14 cellular contexts compared by ENCODE assay signal in the genomic region with DNA sequence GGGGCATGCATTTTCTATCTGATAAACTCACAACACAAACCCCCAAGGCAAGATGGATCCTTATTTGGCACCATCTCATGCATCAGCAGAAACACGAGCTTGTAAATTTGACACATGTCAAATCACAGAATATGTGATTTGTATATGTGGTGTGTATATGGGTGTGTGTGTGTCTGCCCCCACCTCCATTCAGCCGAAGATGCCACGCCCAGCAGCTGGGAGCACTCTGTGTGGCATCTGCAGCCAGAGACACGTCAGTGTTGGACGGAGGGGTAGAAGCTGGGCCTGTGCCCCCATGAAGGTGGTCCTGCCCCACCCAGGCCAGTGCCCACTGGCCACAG.
"Had no signal": no experiment of that assay in that cellular context is flagged by ENCODE, and none has a peak within 500 bp of the region (broad histone marks: within the 10 kb centered on the region; RNA-seq: fewer than 3 reads in every experiment).

No MANE protein-coding gene starts in this region.

- H3K4me1 ChIP-seq: adrenal gland, sigmoid colon, testis had no signal

- H3K4me3 Mint-ChIP-seq: activated B cell treated with CpG ODN at 0.5 μM for 24 hours; activated naive CD4-positive, alpha-beta T cell treated with anti-CD3 and anti-CD28 coated beads for 36 hours; activated T-helper 17 cell treated with anti-CD3 and anti-CD28 coated beads, Interleukin-2, amount 50 U/mL, for 72 hours; naive thymus-derived CD8-positive, alpha-beta T cell; stimulated activated naive CD8-positive, alpha-beta T cell treated with anti-CD3 and anti-CD28 coated beads, Interleukin-15, Interleukin-2, amounts not matched to agents 100 ng/mL and 50 ng/mL, for 24 hours; T-helper 17 cell had no signal

- H3K9me3 Mint-ChIP-seq: activated B cell treated with CpG ODN at 0.5 μM for 24 hours; activated naive CD4-positive, alpha-beta T cell treated with anti-CD3 and anti-CD28 coated beads for 36 hours; activated T-helper 17 cell treated with anti-CD3 and anti-CD28 coated beads, Interleukin-2, amount 50 U/mL, for 72 hours; naive thymus-derived CD8-positive, alpha-beta T cell; stimulated activated naive CD8-positive, alpha-beta T cell treated with anti-CD3 and anti-CD28 coated beads, Interleukin-15, Interleukin-2, amounts not matched to agents 100 ng/mL and 50 ng/mL, for 24 hours had no signal

- H3K9me3 ChIP-seq: adrenal gland, sigmoid colon, testis had no signal

- ATAC-seq: naive thymus-derived CD8-positive, alpha-beta T cell; T-helper 17 cell had no signal

- H3K27me3 ChIP-seq: adrenal gland, sigmoid colon, testis had no signal

- H3K36me3 ChIP-seq: adrenal gland, sigmoid colon had no signal

- H3K36me3 Mint-ChIP-seq: naive thymus-derived CD8-positive, alpha-beta T cell had no signal

- H3K27ac Mint-ChIP-seq: activated B cell treated with CpG ODN at 0.5 μM for 24 hours; activated naive CD4-positive, alpha-beta T cell treated with anti-CD3 and anti-CD28 coated beads for 36 hours; activated T-helper 17 cell treated with anti-CD3 and anti-CD28 coated beads, Interleukin-2, amount 50 U/mL, for 72 hours; naive thymus-derived CD8-positive, alpha-beta T cell; stimulated activated naive CD8-positive, alpha-beta T cell treated with anti-CD3 and anti-CD28 coated beads, Interleukin-15, Interleukin-2, amounts not matched to agents 100 ng/mL and 50 ng/mL, for 24 hours; T-helper 17 cell had no signal

- H3K27ac ChIP-seq: adrenal gland, coronary artery, sigmoid colon, testis had no signal

- DNase-seq: activated B cell treated with CpG ODN at 0.5 μM for 24 hours; activated T-cell treated with anti-CD3 and anti-CD28 coated beads for 4 hours; caudate nucleus; effector CD8-positive, alpha-beta T cell; kidney; naive thymus-derived CD8-positive, alpha-beta T cell; sigmoid colon; T-helper 17 cell had no signal

- FAIRE-seq: kidney had no signal

- H3K27me3 Mint-ChIP-seq: activated T-helper 17 cell treated with anti-CD3 and anti-CD28 coated beads, Interleukin-2, amount 50 U/mL, for 72 hours; naive thymus-derived CD8-positive, alpha-beta T cell; stimulated activated naive CD8-positive, alpha-beta T cell treated with anti-CD3 and anti-CD28 coated beads, Interleukin-15, Interleukin-2, amounts not matched to agents 100 ng/mL and 50 ng/mL, for 24 hours; T-helper 17 cell had no signal

- H3K4me3 ChIP-seq: adrenal gland, coronary artery, sigmoid colon, testis had no signal

- H3K4me1 Mint-ChIP-seq: activated B cell treated with CpG ODN at 0.5 μM for 24 hours; activated T-helper 17 cell treated with anti-CD3 and anti-CD28 coated beads, Interleukin-2, amount 50 U/mL, for 72 hours; naive thymus-derived CD8-positive, alpha-beta T cell; T-helper 17 cell had no signal
